8 cellular contexts compared by ENCODE assay signal in the genomic region with DNA sequence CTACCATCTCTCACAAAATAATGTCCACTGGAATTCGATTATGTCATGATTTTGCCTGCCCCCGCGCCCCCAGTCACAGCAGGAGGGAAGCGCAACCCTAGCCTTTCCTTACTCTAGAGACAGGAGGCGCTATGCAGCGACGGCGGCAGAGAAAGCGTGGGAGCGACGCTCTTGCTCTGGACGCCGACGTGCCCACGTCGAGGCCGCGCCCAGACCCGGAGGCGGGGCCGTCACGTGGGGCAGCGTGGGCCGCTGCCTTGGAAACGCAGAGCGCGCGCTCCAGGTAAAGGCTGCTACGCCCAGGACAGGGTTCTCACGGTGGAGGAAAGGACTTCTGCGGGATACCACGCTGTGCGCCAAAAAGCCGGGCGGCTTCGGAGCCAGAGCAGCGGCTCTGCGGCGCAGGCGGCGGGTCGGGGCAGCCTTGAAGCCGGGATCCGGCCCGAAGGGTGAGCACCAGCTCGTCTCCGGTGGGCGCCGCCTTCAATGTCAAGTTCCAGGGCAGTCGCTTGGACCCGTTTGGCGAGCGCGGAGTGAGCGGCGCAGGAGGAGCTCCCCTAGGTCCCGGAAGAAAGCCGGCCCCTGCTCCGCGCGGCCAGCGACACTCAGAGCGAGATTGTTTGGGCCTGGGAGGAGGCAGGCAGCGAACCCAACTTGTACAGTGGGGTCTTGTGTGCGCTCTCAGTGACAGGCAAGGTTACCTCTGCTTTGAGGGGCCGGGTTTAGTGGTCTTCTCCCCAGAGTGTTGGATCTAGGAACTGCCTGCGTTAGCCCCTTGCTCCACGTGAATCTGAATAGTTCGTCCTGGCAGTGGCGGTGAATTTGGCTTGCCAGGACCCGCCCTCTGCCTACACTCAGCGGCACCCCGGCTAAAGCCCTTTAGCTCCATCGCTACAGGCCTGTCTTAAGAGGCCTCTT.
DNase-seq lines count a peak whose midpoint lies in the region; ATAC-seq and TF ChIP-seq lines count a peak whose summit lies in the region.

No MANE protein-coding gene starts in this region.

- H3K4me1 ChIP-seq in DOHH2 (ENCODE audit: control insufficient read depth, low read length) (peaks cover 21% of the 10 kb centered on the region), KMS-11 (ENCODE audit: low read depth, poor library complexity, severe bottlenecking) (peaks cover 11% of the 10 kb centered on the region), Peyer's patch (peaks cover 0 to 19% (median 4%) of the 10 kb centered on the region in 4 donors), fibroblast of lung (ENCODE audit: control insufficient read depth, extremely low read depth, insufficient read depth, low read length) (peaks cover 2% of the 10 kb centered on the region)

- H3K27ac ChIP-seq in DOHH2 (ENCODE audit: low read depth, low read length), result peak overlapping the region; percentile 53
- 0 out of 2 replicates have a peak overlapping the region, but pooled peaks have one; percentile 32 for H3K27ac ChIP-seq in KMS-11
- H3K27ac ChIP-seq in Peyer's patch, result peak overlapping the region; percentile 32 to 76 (median 67)
- peak overlapping the region; percentile 44 for H3K27ac ChIP-seq in fibroblast of lung (ENCODE audit: insufficient read depth, low read length)

- H3K9ac ChIP-seq in KMS-11 (peak overlapping the region; percentile 37; the same call in 1 of the 2 replicates), fibroblast of lung (ENCODE audit: insufficient read depth, low read length) (peak overlapping the region; percentile 81)

- H3K4me2 ChIP-seq in DOHH2 (ENCODE audit: low read length) (peak overlapping the region; percentile 68), KMS-11 (peak overlapping the region; percentile 48; the same call in 1 of the 2 replicates), fibroblast of lung (ENCODE audit: extremely low read depth, insufficient read depth, low read length) (peak overlapping the region; percentile 78)

- H3K27me3 Mint-ChIP-seq in activated T-helper 1 cell treated with anti-CD3 and anti-CD28 coated beads, Interleukin-12 subunit alpha, Interleukin-12 subunit beta, Interleukin-2, Interleukin-4 antibody, amounts not matched to agents 30 ng/mL and 10 ng/mL and 1 ng/mL, durations not matched to agents 14 hours and 24 hours and 36 hours (ENCODE audit: insufficient read depth), result no peaks in the 10 kb centered on the region
- no peaks in the 10 kb centered on the region for H3K27me3 Mint-ChIP-seq in naive B cell

- peaks cover 7% of the 10 kb centered on the region for H3F3A ChIP-seq in DOHH2 (ENCODE audit: control insufficient read depth, insufficient read depth)

- no peaks in the 10 kb centered on the region for H3K9me3 Mint-ChIP-seq in activated T-helper 1 cell treated with anti-CD3 and anti-CD28 coated beads, Interleukin-12 subunit alpha, Interleukin-12 subunit beta, Interleukin-2, Interleukin-4 antibody, amounts not matched to agents 30 ng/mL and 10 ng/mL and 1 ng/mL, durations not matched to agents 14 hours and 24 hours and 36 hours
- no peaks in the 10 kb centered on the region for H3K9me3 Mint-ChIP-seq in naive B cell
- no peaks in the 10 kb centered on the region for H3K9me3 Mint-ChIP-seq in stimulated activated effector memory CD8-positive, alpha-beta T cell treated with anti-CD3 and anti-CD28 coated beads, Interleukin-12 subunit alpha, Interleukin-12 subunit beta, amount 100 ng/mL, for 72 hours

- H3K36me3 ChIP-seq in DOHH2 (ENCODE audit: control insufficient read depth, low read length), result peaks cover 3% of the 10 kb centered on the region; the same call in 1 of the 2 replicates
- no peaks in the 10 kb centered on the region for H3K36me3 ChIP-seq in KMS-11 (ENCODE audit: insufficient read depth)
- H3K36me3 ChIP-seq in Peyer's patch, result peaks cover 0 to 3% (median 0%) of the 10 kb centered on the region in 3 donors
- H3K36me3 ChIP-seq in fibroblast of lung (ENCODE audit: control insufficient read depth, insufficient read depth, low read length), result no peaks in the 10 kb centered on the region

- H2AFZ ChIP-seq in KMS-11 (ENCODE audit: low read depth), result peak overlapping the region; percentile 73
- H2AFZ ChIP-seq in fibroblast of lung (ENCODE audit: low read length), result peak overlapping the region; percentile 71

- peak in 1 of 2 donors; percentile 50 for TF ChIP-seq POLR2A in Peyer's patch (IDR thresholded peaks at IDR 0.05)

- H3K4me3 Mint-ChIP-seq in activated T-helper 1 cell treated with anti-CD3 and anti-CD28 coated beads, Interleukin-12 subunit alpha, Interleukin-12 subunit beta, Interleukin-2, Interleukin-4 antibody, amounts not matched to agents 30 ng/mL and 10 ng/mL and 1 ng/mL, durations not matched to agents 14 hours and 24 hours and 36 hours, result peak overlapping the region; percentile 96
- H3K4me3 Mint-ChIP-seq in naive B cell, result peak overlapping the region; percentile 86 to 94 (median 92)
- H3K4me3 Mint-ChIP-seq in stimulated activated effector memory CD8-positive, alpha-beta T cell treated with anti-CD3 and anti-CD28 coated beads, Interleukin-12 subunit alpha, Interleukin-12 subunit beta, amount 100 ng/mL, for 72 hours, result peak overlapping the region; percentile 82

- H3K27ac Mint-ChIP-seq in activated T-helper 1 cell treated with anti-CD3 and anti-CD28 coated beads, Interleukin-12 subunit alpha, Interleukin-12 subunit beta, Interleukin-2, Interleukin-4 antibody, amounts not matched to agents 30 ng/mL and 10 ng/mL and 1 ng/mL, durations not matched to agents 14 hours and 24 hours and 36 hours, result peak overlapping the region; percentile 70
- peak overlapping the region; percentile 65 to 95 (median 76) for H3K27ac Mint-ChIP-seq in naive B cell
- H3K27ac Mint-ChIP-seq in stimulated activated effector memory CD8-positive, alpha-beta T cell treated with anti-CD3 and anti-CD28 coated beads, Interleukin-12 subunit alpha, Interleukin-12 subunit beta, amount 100 ng/mL, for 72 hours, result peak overlapping the region; percentile 65

- intact Hi-C loops in activated T-helper 1 cell treated with anti-CD3 and anti-CD28 coated beads, Interleukin-12 subunit alpha, Interleukin-12 subunit beta, Interleukin-2, Interleukin-4 antibody, amounts not matched to agents 30 ng/mL and 10 ng/mL and 1 ng/mL, durations not matched to agents 14 hours and 24 hours and 36 hours (cut with micrococcal nuclease), result loop anchor here (1.0 to 10.0 kb wide), 14 partner anchors 19 to 1343 kb away; a partner anchor contains a TSS

- H3K9me3 ChIP-seq in DOHH2 (ENCODE audit: control insufficient read depth, insufficient read depth, low read length), result no peaks in the 10 kb centered on the region
- no peaks in the 10 kb centered on the region for H3K9me3 ChIP-seq in Peyer's patch
- no peaks in the 10 kb centered on the region for H3K9me3 ChIP-seq in fibroblast of lung (ENCODE audit: control insufficient read depth, insufficient read depth, low read depth, low read length)

- H3K36me3 Mint-ChIP-seq in activated T-helper 1 cell treated with anti-CD3 and anti-CD28 coated beads, Interleukin-12 subunit alpha, Interleukin-12 subunit beta, Interleukin-2, Interleukin-4 antibody, amounts not matched to agents 30 ng/mL and 10 ng/mL and 1 ng/mL, durations not matched to agents 14 hours and 24 hours and 36 hours (ENCODE audit: low read depth), result no peaks in the 10 kb centered on the region
- no peaks in the 10 kb centered on the region for H3K36me3 Mint-ChIP-seq in naive B cell
- no peaks in the 10 kb centered on the region for H3K36me3 Mint-ChIP-seq in stimulated activated effector memory CD8-positive, alpha-beta T cell treated with anti-CD3 and anti-CD28 coated beads, Interleukin-12 subunit alpha, Interleukin-12 subunit beta, amount 100 ng/mL, for 72 hours

- H4K20me1 ChIP-seq in DOHH2 (ENCODE audit: control insufficient read depth, insufficient read depth, low read depth, low read length) (no peaks in the 10 kb centered on the region), KMS-11 (ENCODE audit: insufficient read depth) (no peaks in the 10 kb centered on the region), fibroblast of lung (ENCODE audit: control insufficient read depth, extremely low read depth, insufficient read depth, low read length) (no peaks in the 10 kb centered on the region)

- peak; percentile 79 to 93 (median 92) for DNase-seq in Peyer's patch
- DNase-seq in activated T-helper 1 cell treated with anti-CD3 and anti-CD28 coated beads, Interleukin-12 subunit alpha, Interleukin-12 subunit beta, Interleukin-2, Interleukin-4 antibody, amounts not matched to agents 30 ng/mL and 10 ng/mL and 1 ng/mL, durations not matched to agents 14 hours and 24 hours and 36 hours (ENCODE audit: low spot score), result peak; percentile 85
- peak; percentile 89 for DNase-seq in fibroblast of lung (ENCODE audit: low read depth in 2 of 2)
- peak; percentile 85 for DNase-seq in naive B cell
- peak; percentile 81 to 91 for DNase-seq in stimulated activated effector memory CD8-positive, alpha-beta T cell treated with anti-CD3 and anti-CD28 coated beads, Interleukin-12 subunit alpha, Interleukin-12 subunit beta, amount 100 ng/mL, for 72 hours (ENCODE audit: low spot score in 2 of 2)

- H3K9me2 ChIP-seq in DOHH2 (replicated peaks; ENCODE audit: control insufficient read depth, low read length), result no peaks in the 10 kb centered on the region

- peak; percentile 87 for ATAC-seq in GM21786 (IDR thresholded peaks at IDR 0.05; ENCODE audit: unreplicated experiment)
- ATAC-seq in naive B cell (ENCODE audit: low read depth in 2 of 2), result peak; percentile 96
- peak; percentile 95 for ATAC-seq in stimulated activated effector memory CD8-positive, alpha-beta T cell treated with anti-CD3 and anti-CD28 coated beads, Interleukin-12 subunit alpha, Interleukin-12 subunit beta, amount 100 ng/mL, for 72 hours

- H3K4me3 ChIP-seq in DOHH2 (ENCODE audit: low read length), result peak overlapping the region; percentile 93
- H3K4me3 ChIP-seq in KMS-11 (IDR thresholded peaks at IDR 0.05; ENCODE audit: insufficient read depth, low read depth, low read length), result no peak overlapping the region
- peak overlapping the region; percentile 71 to 96 (median 82) for H3K4me3 ChIP-seq in Peyer's patch
- H3K4me3 ChIP-seq in fibroblast of lung (replicated peaks in 1 of 4; ENCODE audit: control extremely low read depth in 1 of 4, insufficient read depth in 1 of 4, low read depth in 3 of 4, low read length in 4 of 4), result peak overlapping the region; percentile 82 to 90 (median 90)

- peak; percentile 74 for TF ChIP-seq CTCF in DOHH2 (IDR thresholded peaks at IDR 0.05; ENCODE audit: low read depth, low read length, poor library complexity, severe bottlenecking)
- peak; percentile 45; the same call in 1 of the 2 replicates for TF ChIP-seq CTCF in KMS-11 (conservative IDR thresholded peaks at IDR 0.05; ENCODE audit: low read depth, low read length)
- peak; percentile 84 to 96 (median 89) for TF ChIP-seq CTCF in Peyer's patch (IDR thresholded peaks at IDR 0.05)
- TF ChIP-seq CTCF in fibroblast of lung (conservative IDR thresholded peaks at IDR 0.05 in 1 of 2, IDR thresholded peaks at IDR 0.05 in 1 of 2; ENCODE audit: low read depth in 1 of 2, low read length in 2 of 2), result peak; percentile 82 to 85

- no peaks in the 10 kb centered on the region for H3K27me3 ChIP-seq in DOHH2 (ENCODE audit: control insufficient read depth, low read length)
- no peaks in the 10 kb centered on the region for H3K27me3 ChIP-seq in KMS-11 (ENCODE audit: insufficient read depth, low read depth)
- no peaks in the 10 kb centered on the region for H3K27me3 ChIP-seq in Peyer's patch
- H3K27me3 ChIP-seq in fibroblast of lung (ENCODE audit: control insufficient read depth, insufficient read depth, low read length), result no peaks in the 10 kb centered on the region

- H3K79me2 ChIP-seq in DOHH2 (ENCODE audit: control insufficient read depth, low read length), result peaks cover 32% of the 10 kb centered on the region
- H3K79me2 ChIP-seq in KMS-11 (ENCODE audit: insufficient read depth, low read depth), result no peaks in the 10 kb centered on the region
- H3K79me2 ChIP-seq in fibroblast of lung (ENCODE audit: control insufficient read depth, insufficient read depth, low read length), result peaks cover 12% of the 10 kb centered on the region

- peaks cover 36% of the 10 kb centered on the region for H3K4me1 Mint-ChIP-seq in activated T-helper 1 cell treated with anti-CD3 and anti-CD28 coated beads, Interleukin-12 subunit alpha, Interleukin-12 subunit beta, Interleukin-2, Interleukin-4 antibody, amounts not matched to agents 30 ng/mL and 10 ng/mL and 1 ng/mL, durations not matched to agents 14 hours and 24 hours and 36 hours (ENCODE audit: low read depth)
- H3K4me1 Mint-ChIP-seq in naive B cell, result peaks cover 17 to 25% (median 20%) of the 10 kb centered on the region in 3 donors
- peaks cover 21% of the 10 kb centered on the region for H3K4me1 Mint-ChIP-seq in stimulated activated effector memory CD8-positive, alpha-beta T cell treated with anti-CD3 and anti-CD28 coated beads, Interleukin-12 subunit alpha, Interleukin-12 subunit beta, amount 100 ng/mL, for 72 hours
